ENCODE assay signal across 1 cellular context in the genomic region with DNA sequence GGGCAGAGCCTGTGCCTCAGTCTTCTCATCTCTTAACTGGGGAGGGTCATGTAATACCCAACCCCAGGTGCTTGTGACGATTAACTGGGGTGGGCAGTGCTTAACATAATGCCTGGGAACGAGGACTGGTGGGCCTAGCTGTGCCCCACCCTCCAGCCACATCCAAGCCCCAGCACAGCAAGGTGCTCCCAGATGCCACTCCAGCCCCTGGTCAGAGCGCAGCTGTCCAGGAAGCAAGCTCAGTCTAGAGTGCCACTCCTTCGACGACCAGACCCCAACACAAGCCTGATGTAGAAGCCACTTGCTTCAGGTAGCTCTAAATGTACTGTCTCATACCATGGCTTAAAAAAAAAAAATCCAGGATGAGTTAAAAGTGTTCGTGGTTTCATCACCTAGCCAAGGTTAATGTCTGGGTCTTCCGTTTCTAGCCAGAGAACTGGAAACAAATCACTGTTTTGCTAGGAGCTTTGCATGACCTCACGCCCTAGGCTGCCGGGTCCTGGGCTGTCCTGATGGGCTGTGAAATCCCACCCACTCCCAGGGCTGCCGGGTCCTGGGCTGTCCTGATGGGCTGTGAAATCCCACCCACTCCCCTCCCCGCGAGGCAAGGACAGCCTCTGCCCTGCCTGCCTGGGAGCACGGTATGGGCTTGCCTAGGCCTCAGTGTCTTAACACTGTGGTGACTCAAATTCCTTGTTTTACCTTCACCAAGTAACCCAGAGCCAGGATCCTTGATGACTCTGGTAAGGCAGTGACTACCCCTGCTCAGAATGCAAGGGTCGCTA.
TF ChIP-seq lines count a peak whose summit lies in the region.

No MANE protein-coding gene starts in this region.

TF ChIP-seq in H1, 55 proteins besides CTCF, POLR2A, EP300 and RAD21:
- TF ChIP-seq CBX8 (IDR thresholded peaks at IDR 0.05; ENCODE audit: borderline replicate concordance, low read depth, low read length): no peak
- TF ChIP-seq PHF8 (conservative IDR thresholded peaks at IDR 0.05; ENCODE audit: low read depth, low read length): no peak
TF ChIP-seq in H1: peak in this region for 0.
